In the genomic region with DNA sequence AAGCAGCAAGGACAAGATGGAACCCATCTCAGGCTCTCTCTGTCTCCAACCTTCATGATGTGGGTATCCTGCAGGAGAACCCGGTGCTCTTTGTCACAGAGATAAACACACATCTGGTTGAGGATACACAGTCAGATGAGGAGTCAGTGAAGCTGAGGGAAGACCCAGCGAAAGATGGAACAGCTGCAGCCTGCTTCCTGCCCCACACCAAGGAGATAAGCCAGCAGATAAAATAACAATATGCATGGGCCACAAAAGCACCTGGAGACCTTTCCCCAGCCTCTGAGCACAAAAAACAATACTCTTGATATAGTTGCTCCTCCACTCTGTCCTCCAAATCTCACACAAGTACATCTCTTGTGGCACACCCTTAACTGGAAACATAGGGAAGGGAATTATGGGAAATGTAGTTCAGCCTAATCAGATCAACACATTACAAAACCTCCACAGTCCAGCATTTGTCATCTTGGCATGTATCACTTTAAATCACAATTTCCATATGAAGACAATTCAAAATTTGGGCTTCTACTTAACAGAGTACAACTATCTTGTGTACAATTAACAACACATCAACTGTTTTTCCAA, we compare ENCODE assay signal across 1 cellular context.
A peak's percentile ranks its signal among the peaks of the same experiment; 100 is the strongest.
TF ChIP-seq lines count a peak whose summit lies in the region.

No MANE protein-coding gene starts in this region.

TF ChIP-seq in K562, 482 proteins besides CTCF, POLR2A, EP300 and RAD21:
- TF ChIP-seq ERF (CRISPR knock-in tag; IDR thresholded peaks at IDR 0.05) (no peak), HCFC1 (IDR thresholded peaks at IDR 0.05; ENCODE audit: low read depth, low read length) (peak; percentile 64)
